21 cellular contexts compared by ENCODE assay signal in the genomic region with DNA sequence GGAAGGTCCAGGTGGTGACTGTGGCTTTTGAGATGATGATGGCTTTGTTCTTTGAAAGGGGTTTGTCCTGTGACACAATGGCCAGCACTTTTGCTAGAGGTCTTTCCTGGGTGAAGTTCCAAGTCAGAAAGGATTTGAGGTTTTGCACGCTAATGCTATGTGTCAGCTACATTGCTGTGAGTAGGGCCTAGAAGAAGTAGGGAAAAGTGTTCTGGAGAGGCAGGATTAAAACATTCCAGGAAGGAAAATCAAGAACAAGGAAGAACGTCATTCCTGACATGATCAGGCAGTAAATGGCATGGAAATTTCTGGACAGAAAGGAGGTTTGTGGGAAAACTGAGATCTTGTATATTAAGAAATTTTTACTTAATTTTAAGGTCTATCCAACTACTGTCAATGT.
DNase-seq lines count a peak whose midpoint lies in the region; ATAC-seq, FAIRE-seq and TF ChIP-seq lines count a peak whose summit lies in the region.
"Had no signal": no experiment of that assay in that cellular context is flagged by ENCODE, and none has a peak within 500 bp of the region (broad histone marks: within the 10 kb centered on the region; RNA-seq: fewer than 3 reads in every experiment).

No MANE protein-coding gene starts in this region.

- no peak for TF ChIP-seq EP300 in stomach (IDR thresholded peaks at IDR 0.05)

- H3K9me3 ChIP-seq in IMR-90 (ENCODE audit: control insufficient read depth, insufficient read depth, low read length) = no peaks in the 10 kb centered on the region
- H3K9me3 ChIP-seq in pancreas = no peaks in the 10 kb centered on the region
- H3K9me3 ChIP-seq in stomach = no peaks in the 10 kb centered on the region
- H3K9me3 ChIP-seq: upper lobe of left lung had no signal

- dilution Hi-C loops in IMR-90 (cut with HindIII; ENCODE audit: low sequenced_read_pairs, unreplicated experiment) = no loop called here

- CTCF ChIA-PET in IMR-90 (lab: Yijun Ruan, JAX) = no interaction called here

- TF ChIP-seq POLR2A in IMR-90 (IDR thresholded peaks at IDR 0.05; ENCODE audit: low read depth, low read length) = no peak
- TF ChIP-seq POLR2A in stomach (IDR thresholded peaks at IDR 0.05) = no peak

- no peak overlapping the region; the same call in 1 of the 2 replicates for H3K14ac ChIP-seq in IMR-90 (replicated peaks; ENCODE audit: low read depth, low read length)

- H4K5ac ChIP-seq in IMR-90 (ENCODE audit: low read depth, low read length) = no peak overlapping the region

- no peak overlapping the region for H3K56ac ChIP-seq in IMR-90 (ENCODE audit: extremely low read depth, insufficient read depth, low read length)

- no peak for TF ChIP-seq CTCF in IMR-90 (conservative IDR thresholded peaks at IDR 0.05; ENCODE audit: low read depth, low read length)
- no peak for TF ChIP-seq CTCF in pancreas (IDR thresholded peaks at IDR 0.05)
- no peak for TF ChIP-seq CTCF in stomach (IDR thresholded peaks at IDR 0.05)

- no peaks in the 10 kb centered on the region for H3K9me1 ChIP-seq in IMR-90 (ENCODE audit: insufficient read depth, low read length)

- FAIRE-seq in pancreas (lab: Jason Lieb, UNC) = no peak

- no CpG with 5 or more reads among the region's 2 CpGs for WGBS in IMR-90 (ENCODE audit: extremely low coverage in 2 of 2, insufficient read length in 1 of 2), 2 experiments
- WGBS in pancreas, 2 donors = 75% methylated on average over 2 of the region's 2 CpGs
- 69 to 84% (median 75%) methylated on average over 2 of the region's 2 CpGs for WGBS in stomach, 5 donors

- intact Hi-C loops in IMR-90 (cut with micrococcal nuclease) = no loop called here
- intact Hi-C loops in pancreas (cut with DNase I) = no loop called here
- intact Hi-C loops in stomach (cut with DNase I; ENCODE audit: low total_unique reads) = no loop called here

- in situ Hi-C loops in IMR-90 (cut with MboI; ENCODE audit: low sequenced_read_pairs) = no loop called here

- H2AFZ ChIP-seq in IMR-90 (replicated peaks; ENCODE audit: low read length, poor library complexity) = peak overlapping the region; percentile 44
- H2AFZ ChIP-seq: parathyroid adenoma, PC-9 had no signal

- H3K4ac ChIP-seq in IMR-90 (ENCODE audit: low read depth, low read length) = no peak overlapping the region

- no peak overlapping the region for H3K4me2 ChIP-seq in IMR-90 (ENCODE audit: low read depth, low read length)
- H3K4me2 ChIP-seq: PC-9 had no signal

- H2AK5ac ChIP-seq in IMR-90 (ENCODE audit: low read depth, low read length) = no peak overlapping the region

- no peak overlapping the region for H3K23ac ChIP-seq in IMR-90 (ENCODE audit: low read depth, low read length)

- H3K4me1 ChIP-seq in IMR-90 (ENCODE audit: control insufficient read depth, insufficient read depth, low read length) = no peaks in the 10 kb centered on the region; the same call in 1 of the 2 replicates
- no peaks in the 10 kb centered on the region for H3K4me1 ChIP-seq in pancreas
- no peaks in the 10 kb centered on the region for H3K4me1 ChIP-seq in stomach
- H3K4me1 ChIP-seq: parathyroid adenoma, upper lobe of left lung had no signal

- ATAC-seq in IMR-90 (ENCODE audit: low read depth) = no peak; the same call in 1 of the 2 replicates
- no peak for ATAC-seq in pancreas
- ATAC-seq: activated CD4-positive, CD25-positive, alpha-beta regulatory T cell treated with anti-CD3 and anti-CD28 coated beads, Interleukin-2, amount 50 U/mL, for 24 hours; activated T-cell treated with anti-CD3 and anti-CD28 coated beads, Interleukin-2, amount 50 U/mL, for 72 hours; HCT116 had no signal

- no peak overlapping the region for H2BK120ac ChIP-seq in IMR-90 (ENCODE audit: low read depth, low read length)

- no peak overlapping the region for H4K91ac ChIP-seq in IMR-90 (ENCODE audit: insufficient read depth, low read depth, low read length)

- H3K36me3 ChIP-seq in IMR-90 (ENCODE audit: control insufficient read depth, insufficient read depth, low read length) (no peaks in the 10 kb centered on the region), pancreas (no peaks in the 10 kb centered on the region), stomach (no peaks in the 10 kb centered on the region)
- H3K36me3 ChIP-seq: upper lobe of left lung had no signal

- H2AK9ac ChIP-seq in IMR-90 (replicated peaks; ENCODE audit: low read depth, low read length, poor library complexity) = no peak overlapping the region

- no peak for TF ChIP-seq RAD21 in IMR-90 (IDR thresholded peaks at IDR 0.05; ENCODE audit: low read length)

- no peaks in the 10 kb centered on the region for H3K79me1 ChIP-seq in IMR-90 (ENCODE audit: low read depth in 1 of 2, low read length in 2 of 2)

- H3K27me3 ChIP-seq in IMR-90 (ENCODE audit: control insufficient read depth, insufficient read depth, low read length) (peaks cover 10% of the 10 kb centered on the region), pancreas (no peaks in the 10 kb centered on the region), stomach (peaks cover 0 to 22% (median 0%) of the 10 kb centered on the region in 3 donors)
- H3K27me3 ChIP-seq: upper lobe of left lung had no signal

- H4K8ac ChIP-seq in IMR-90 (ENCODE audit: low read depth in 2 of 2, low read length in 2 of 2) = no peak overlapping the region; a peak in 1 of 4 replicates

- H3K18ac ChIP-seq in IMR-90 (ENCODE audit: low read depth, low read length) = no peak overlapping the region

- no peak overlapping the region for H3K4me3 ChIP-seq in IMR-90 (ENCODE audit: insufficient read depth, low read depth, low read length)
- no peak overlapping the region for H3K4me3 ChIP-seq in pancreas
- no peak overlapping the region for H3K4me3 ChIP-seq in stomach
- H3K4me3 ChIP-seq: PC-9, SK-N-MC, upper lobe of left lung had no signal

- no TSS peak for BruUV-seq in IMR-90 (replicated peaks; lab: Mats Ljungman, UMichigan)

- POLR2A ChIA-PET in IMR-90 (lab: Charles Lee; ENCODE audit: unreplicated experiment) = no interaction called here

- H3K27ac ChIP-seq in IMR-90 (ENCODE audit: insufficient read depth, low read length) (no peak overlapping the region), pancreas (no peak overlapping the region), stomach (no peak overlapping the region)
- H3K27ac ChIP-seq: parathyroid adenoma, PC-9, SK-N-MC, upper lobe of left lung had no signal

- no peak overlapping the region for H2BK20ac ChIP-seq in IMR-90 (ENCODE audit: low read depth, low read length)

- no peak overlapping the region for H2BK15ac ChIP-seq in IMR-90 (ENCODE audit: low read depth, low read length)

- H3K9ac ChIP-seq in IMR-90 (ENCODE audit: low read depth, low read length) = no peak overlapping the region
- H3K9ac ChIP-seq: parathyroid adenoma had no signal

- peak; percentile 32 for DNase-seq in IMR-90
- peak; percentile 73 for DNase-seq in astrocyte of the hippocampus (ENCODE audit: low read depth, low spot score)
- peak; percentile 75 for DNase-seq in kidney tubule cell (ENCODE audit: low spot score)
- no peak for DNase-seq in pancreas
- DNase-seq in iPS-NIHi11 (ENCODE audit: low spot score) = no peak
- DNase-seq in mucosa of gallbladder (ENCODE audit: low spot score) = no peak
- no peak for DNase-seq in stomach
- DNase-seq: activated CD8-positive, alpha-beta memory T cell treated with anti-CD3 and anti-CD28 coated beads for 24 hours; activated T-cell treated with anti-CD3 and anti-CD28 coated beads, Interleukin-2, amount 50 U/mL, for 72 hours; dermis blood vessel endothelial cell; erythroblast; NCI-H1694 treated with DMSO at 0.1 percent for 48 hours; NCI-H226; PC-9; stimulated activated CD4-positive, alpha-beta T cell treated with anti-CD3 and anti-CD28 coated beads, Interleukin-1b, Interleukin-23, amount 100 ng/mL, for 48 hours; stimulated activated naive CD4-positive, alpha-beta T cell treated with Interleukin-2 at 50 U/mL for 16 hours; upper lobe of left lung had no signal

- no peak overlapping the region for H2BK5ac ChIP-seq in IMR-90 (ENCODE audit: low read depth, low read length, poor library complexity, severe bottlenecking)

- no peaks in the 10 kb centered on the region for H4K20me1 ChIP-seq in IMR-90 (ENCODE audit: insufficient read depth, low read length)

TF ChIP-seq in IMR-90, 13 proteins besides CTCF, POLR2A, EP300 and RAD21:
- TF ChIP-seq FOS (IDR thresholded peaks at IDR 0.05; ENCODE audit: low read depth, low read length) (no peak), MAZ (IDR thresholded peaks at IDR 0.05; ENCODE audit: borderline replicate concordance, low read depth, low read length) (no peak), MAFK (IDR thresholded peaks at IDR 0.05; ENCODE audit: low read depth, low read length) (no peak), RCOR1 (IDR thresholded peaks at IDR 0.05; ENCODE audit: insufficient replicate concordance, low read length) (no peak), MXI1 (IDR thresholded peaks at IDR 0.05; ENCODE audit: borderline replicate concordance, low read depth, low read length) (no peak), BHLHE40 (IDR thresholded peaks at IDR 0.05; ENCODE audit: low read depth, low read length) (no peak), CEBPB (IDR thresholded peaks at IDR 0.05; ENCODE audit: low read depth, low read length) (no peak), NFE2L2 (IDR thresholded peaks at IDR 0.05; ENCODE audit: low read depth, low read length) (no peak), CHD1 (IDR thresholded peaks at IDR 0.05; ENCODE audit: low read depth, low read length) (no peak), RFX5 (IDR thresholded peaks at IDR 0.05; ENCODE audit: low read depth, low read length) (no peak), USF2 (IDR thresholded peaks at IDR 0.05; ENCODE audit: low read depth, low read length) (no peak), SMC3 (IDR thresholded peaks at IDR 0.05; ENCODE audit: low read depth, low read length) (no peak)
- TF ChIP-seq, protein P1, sequence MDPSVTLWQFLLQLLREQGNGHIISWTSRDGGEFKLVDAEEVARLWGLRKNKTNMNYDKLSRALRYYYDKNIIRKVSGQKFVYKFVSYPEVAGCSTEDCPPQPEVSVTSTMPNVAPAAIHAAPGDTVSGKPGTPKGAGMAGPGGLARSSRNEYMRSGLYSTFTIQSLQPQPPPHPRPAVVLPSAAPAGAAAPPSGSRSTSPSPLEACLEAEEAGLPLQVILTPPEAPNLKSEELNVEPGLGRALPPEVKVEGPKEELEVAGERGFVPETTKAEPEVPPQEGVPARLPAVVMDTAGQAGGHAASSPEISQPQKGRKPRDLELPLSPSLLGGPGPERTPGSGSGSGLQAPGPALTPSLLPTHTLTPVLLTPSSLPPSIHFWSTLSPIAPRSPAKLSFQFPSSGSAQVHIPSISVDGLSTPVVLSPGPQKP (IDR thresholded peaks at IDR 0.05; ENCODE audit: borderline replicate concordance, low read depth, low read length) = no peak

Comparison
In these comparisons a context has a peak if more than half of its experiments do, and no peak if none do; other contexts are left out.
1. DNase-seq: peak in IMR-90 (single experiment), astrocyte of the hippocampus (single experiment) and kidney tubule cell (single experiment); none in pancreas (0 of 6), iPS-NIHi11 (single experiment), mucosa of gallbladder (single experiment) and stomach (single experiment).